Comparison of ENCODE assay signal across 17 cellular contexts in the genomic region with DNA sequence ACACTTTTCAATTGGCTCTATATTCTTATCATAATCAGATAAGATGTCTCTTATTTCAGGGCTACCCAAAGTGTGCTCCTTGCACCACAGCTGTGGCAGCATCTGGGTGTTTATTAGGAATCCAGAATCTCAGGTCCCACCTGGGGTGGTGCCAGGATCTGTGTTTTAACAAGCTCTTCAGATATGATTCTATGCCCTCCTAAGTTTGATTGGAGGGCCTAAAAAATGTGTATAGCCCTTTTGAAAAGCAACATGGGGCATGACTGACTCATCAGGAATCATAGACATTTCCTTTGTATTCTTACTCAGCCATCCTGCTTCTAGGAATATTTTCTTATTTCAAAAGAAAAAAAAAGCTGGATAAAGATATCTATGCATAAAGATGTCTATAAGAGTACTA.
DNase-seq lines count a peak whose midpoint lies in the region; ATAC-seq and TF ChIP-seq lines count a peak whose summit lies in the region.
"Had no signal": no experiment of that assay in that cellular context is flagged by ENCODE, and none has a peak within 500 bp of the region (broad histone marks: within the 10 kb centered on the region; RNA-seq: fewer than 3 reads in every experiment).

No MANE protein-coding gene starts in this region.

- no peak overlapping the region for H3K9ac ChIP-seq in adipocyte (ENCODE audit: low read length)

- H3K36me3 ChIP-seq in adipocyte (ENCODE audit: control insufficient read depth, insufficient read depth, low read length, severe bottlenecking) (no peaks in the 10 kb centered on the region), stomach (no peaks in the 10 kb centered on the region), gastroesophageal sphincter (no peaks in the 10 kb centered on the region)
- H3K36me3 ChIP-seq: cardiac muscle cell had no signal

- TF ChIP-seq POLR2A in stomach (IDR thresholded peaks at IDR 0.05), result no peak
- no peak for TF ChIP-seq POLR2A in gastroesophageal sphincter (IDR thresholded peaks at IDR 0.05)

- no peaks in the 10 kb centered on the region for H3K4me1 ChIP-seq in adipocyte (ENCODE audit: control insufficient read depth, insufficient read depth, low read length)
- no peaks in the 10 kb centered on the region for H3K4me1 ChIP-seq in stomach
- peaks cover 0 to 1% (median 0%) of the 10 kb centered on the region in 3 donors for H3K4me1 ChIP-seq in gastroesophageal sphincter

- no peaks in the 10 kb centered on the region for H3K27me3 ChIP-seq in adipocyte (replicated peaks; ENCODE audit: control insufficient read depth, insufficient read depth, low read length)
- no peaks in the 10 kb centered on the region for H3K27me3 ChIP-seq in stomach
- no peaks in the 10 kb centered on the region for H3K27me3 ChIP-seq in gastroesophageal sphincter
- H3K27me3 ChIP-seq: cardiac muscle cell had no signal

- H3K27ac ChIP-seq in stomach, result no peak overlapping the region
- no peak overlapping the region for H3K27ac ChIP-seq in gastroesophageal sphincter
- H3K27ac ChIP-seq: cardiac muscle cell had no signal

- ATAC-seq in GM18909 (IDR thresholded peaks at IDR 0.05; ENCODE audit: poor library complexity, unreplicated experiment), result no peak
- no peak for ATAC-seq in esophagus mucosa
- no peak for ATAC-seq in gastroesophageal sphincter
- ATAC-seq: effector memory CD8-positive, alpha-beta T cell had no signal

- H3K9me3 ChIP-seq in adipocyte (ENCODE audit: control insufficient read depth, low read length) (no peaks in the 10 kb centered on the region), stomach (no peaks in the 10 kb centered on the region), gastroesophageal sphincter (no peaks in the 10 kb centered on the region)

- intact Hi-C loops in stomach (cut with DNase I; ENCODE audit: low total_unique reads), result no loop called here

- peak; percentile 42 for DNase-seq in AG10803 (ENCODE audit: low read depth)
- DNase-seq in HS-5 (ENCODE audit: low read depth), result peak; percentile 70
- DNase-seq in adipocyte (ENCODE audit: low read depth), result peak; percentile 35
- DNase-seq in foreskin melanocyte, result peak; percentile 44
- DNase-seq in stomach, result no peak
- DNase-seq: activated CD8-positive, alpha-beta memory T cell treated with anti-CD3 and anti-CD28 coated beads, Interleukin-2, amount 50 U/mL, for 4 hours; Calu3; effector memory CD8-positive, alpha-beta T cell; immature natural killer cell; MM.1S; NCI-H2029; NCI-H748 treated with DMSO at 0.1 percent for 48 hours; retina had no signal

- no peak overlapping the region for H3K4me3 ChIP-seq in AG10803 (ENCODE audit: low read length)
- H3K4me3 ChIP-seq in adipocyte (ENCODE audit: low read length), result no peak overlapping the region
- no peak overlapping the region for H3K4me3 ChIP-seq in stomach
- H3K4me3 ChIP-seq in gastroesophageal sphincter, result no peak overlapping the region
- H3K4me3 ChIP-seq: cardiac muscle cell had no signal

- TF ChIP-seq CTCF in AG10803 (conservative IDR thresholded peaks at IDR 0.05; ENCODE audit: low read length) (no peak), stomach (IDR thresholded peaks at IDR 0.05) (no peak), gastroesophageal sphincter (IDR thresholded peaks at IDR 0.05) (no peak)

- TF ChIP-seq EP300 in stomach (IDR thresholded peaks at IDR 0.05) (no peak), gastroesophageal sphincter (IDR thresholded peaks at IDR 0.05) (no peak)
